Comparison of ENCODE assay signal across 18 cellular contexts in genomic region chr7:117135553-117135891, GRCh38.
"Had no signal": no experiment of that assay in that cellular context is flagged by ENCODE, and none has a peak within 500 bp of the region (broad histone marks: within the 10 kb centered on the region; RNA-seq: fewer than 3 reads in every experiment).

No MANE protein-coding gene starts in this region.

- H3K27me3 ChIP-seq: adrenal gland, colonic mucosa, right atrium auricular region, suprapubic skin had no signal

- H3K4me3 ChIP-seq: adrenal gland, colonic mucosa, left ventricle myocardium inferior, right atrium auricular region, skin epidermis, suprapubic skin had no signal

- H3K9me3 ChIP-seq: adrenal gland, colonic mucosa, left ventricle myocardium inferior, right atrium auricular region, suprapubic skin had no signal

- DNase-seq: activated CD4-positive, alpha-beta T cell treated with anti-CD3 and anti-CD28 coated beads, Interleukin-2, amount 50 U/mL, for 4 hours; activated CD4-positive, CD25-positive, alpha-beta regulatory T cell treated with anti-CD3 and anti-CD28 coated beads, Interleukin-2, amount 50 U/mL, for 72 hours; activated naive CD4-positive, alpha-beta T cell treated with anti-CD3 and anti-CD28 coated beads, Interleukin-2, amount 10 ng/mL, durations not matched to agents 7 days and 5 days; activated T-cell treated with anti-CD3 and anti-CD28 coated beads for 4 hours; adrenal gland; central memory CD4-positive, alpha-beta T cell; colonic mucosa; glutamatergic neuron; left ventricle myocardium inferior; mesendoderm; posterior cingulate gyrus; stimulated activated CD4-positive, alpha-beta T cell treated with anti-CD3 and anti-CD28 coated beads, Interleukin-4, amount 100 ng/mL, for 24 hours; stimulated activated naive CD4-positive, alpha-beta T cell treated with Interleukin-2 at 50 U/mL for 16 hours had no signal

- H3K4me1 ChIP-seq: colonic mucosa, suprapubic skin had no signal

- FAIRE-seq: endometrium had no signal

- ATAC-seq: esophagus mucosa had no signal

- H3K27ac ChIP-seq: adrenal gland, colonic mucosa, left ventricle myocardium inferior, right atrium auricular region, skin epidermis, suprapubic skin had no signal

- H3K36me3 ChIP-seq: adrenal gland, colonic mucosa had no signal
